In genomic region chr3:58173029-58173669, GRCh38 we compare ENCODE assay signal across 1 cellular context.
TF ChIP-seq lines count a peak whose summit lies in the region.

No MANE protein-coding gene starts in this region.

TF ChIP-seq in HepG2, 621 proteins besides CTCF, POLR2A, EP300 and RAD21 (continued from another document and continues in another):
- no peak for TF ChIP-seq ZNF646 (CRISPR knock-in tag; IDR thresholded peaks at IDR 0.05)
- TF ChIP-seq SMYD3 (CRISPR knock-in tag; IDR thresholded peaks at IDR 0.05), result no peak
- TF ChIP-seq ZFX (CRISPR knock-in tag; IDR thresholded peaks at IDR 0.05; ENCODE audit: low read depth), result peak; percentile 39; the same call in 1 of the 2 replicates
- TF ChIP-seq ZBTB1 (CRISPR knock-in tag; IDR thresholded peaks at IDR 0.05; ENCODE audit: borderline replicate concordance), result no peak
- TF ChIP-seq ZNF17 (CRISPR knock-in tag; IDR thresholded peaks at IDR 0.05), result no peak
- no peak for TF ChIP-seq ZNF468 (CRISPR knock-in tag; IDR thresholded peaks at IDR 0.05)
- no peak for TF ChIP-seq RCOR2 (CRISPR knock-in tag; IDR thresholded peaks at IDR 0.05)
- TF ChIP-seq ZMYM2 (CRISPR knock-in tag; IDR thresholded peaks at IDR 0.05), result no peak
- no peak for TF ChIP-seq ZNF430 (CRISPR knock-in tag; IDR thresholded peaks at IDR 0.05)
- TF ChIP-seq, protein P1, sequence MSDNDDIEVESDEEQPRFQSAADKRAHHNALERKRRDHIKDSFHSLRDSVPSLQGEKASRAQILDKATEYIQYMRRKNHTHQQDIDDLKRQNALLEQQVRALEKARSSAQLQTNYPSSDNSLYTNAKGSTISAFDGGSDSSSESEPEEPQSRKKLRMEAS (IDR thresholded peaks at IDR 0.05), result peak; percentile 56; the same call in 1 of the 2 replicates
- TF ChIP-seq ZNF672 (CRISPR knock-in tag; IDR thresholded peaks at IDR 0.05), result no peak
- no peak for TF ChIP-seq ARID3A (IDR thresholded peaks at IDR 0.05; ENCODE audit: low read depth, low read length)
- TF ChIP-seq CENPX (CRISPR knock-in tag; IDR thresholded peaks at IDR 0.05), result no peak
- TF ChIP-seq ZNF512 (CRISPR knock-in tag; IDR thresholded peaks at IDR 0.05), result no peak
- no peak for TF ChIP-seq NFIC (IDR thresholded peaks at IDR 0.05; ENCODE audit: low read length)
- no peak for TF ChIP-seq RFX1 (IDR thresholded peaks at IDR 0.05)
- no peak for TF ChIP-seq GABPA (IDR thresholded peaks at IDR 0.05; ENCODE audit: low read depth, low read length)
- TF ChIP-seq GABPA (CRISPR knock-in tag; IDR thresholded peaks at IDR 0.05; ENCODE audit: low read depth), result peak; percentile 6; the same call in 1 of the 2 replicates
- TF ChIP-seq ZNF230 (CRISPR knock-in tag; IDR thresholded peaks at IDR 0.05), result no peak
- TF ChIP-seq ZNF670 (CRISPR knock-in tag; IDR thresholded peaks at IDR 0.05; ENCODE audit: borderline replicate concordance), result no peak
- TF ChIP-seq PRDM15 (CRISPR knock-in tag; IDR thresholded peaks at IDR 0.05), result no peak
- no peak for TF ChIP-seq ZNF441 (CRISPR knock-in tag; IDR thresholded peaks at IDR 0.05; ENCODE audit: borderline replicate concordance)
- peak; percentile 91 for TF ChIP-seq RBM22 (optimal IDR thresholded peaks at IDR 0.05; ENCODE audit: low read length)
- 0 out of 2 replicates have a peak, but pooled peaks have one; percentile 32 for TF ChIP-seq RFXANK (CRISPR knock-in tag; IDR thresholded peaks at IDR 0.05)
- TF ChIP-seq ZNF207 (IDR thresholded peaks at IDR 0.05; ENCODE audit: borderline replicate concordance), result no peak
- TF ChIP-seq POLR2G (IDR thresholded peaks at IDR 0.05; ENCODE audit: low read depth, low read length), result peak; percentile 48; the same call in 1 of the 2 replicates
- 0 out of 2 replicates have a peak, but pooled peaks have one; percentile 15 for TF ChIP-seq MEIS1 (CRISPR knock-in tag; IDR thresholded peaks at IDR 0.05; ENCODE audit: borderline replicate concordance)
- TF ChIP-seq SOX13 (IDR thresholded peaks at IDR 0.05), result no peak
- peak in 1 of 2 experiments; percentile 51; a peak in 2 of 4 replicates for TF ChIP-seq SOX13 (CRISPR knock-in tag; conservative IDR thresholded peaks at IDR 0.05 in 1 of 2, IDR thresholded peaks at IDR 0.05 in 1 of 2)
- TF ChIP-seq ATM (IDR thresholded peaks at IDR 0.05; ENCODE audit: borderline replicate concordance), result no peak
- no peak for TF ChIP-seq TSC22D2 (CRISPR knock-in tag; IDR thresholded peaks at IDR 0.05; ENCODE audit: borderline replicate concordance)
- TF ChIP-seq ZNF337 (CRISPR knock-in tag; IDR thresholded peaks at IDR 0.05; ENCODE audit: borderline replicate concordance, low read depth), result no peak
- TF ChIP-seq RBFOX2 (IDR thresholded peaks at IDR 0.05; ENCODE audit: low read depth, low read length), result no peak
- no peak for TF ChIP-seq ZNF652 (CRISPR knock-in tag; IDR thresholded peaks at IDR 0.05; ENCODE audit: borderline replicate concordance, low read depth)
- TF ChIP-seq NAIF1 (CRISPR knock-in tag; IDR thresholded peaks at IDR 0.05; ENCODE audit: borderline replicate concordance), result no peak
- peak; percentile 44; the same call in 1 of the 2 replicates for TF ChIP-seq SALL1 (CRISPR knock-in tag; IDR thresholded peaks at IDR 0.05)
- no peak for TF ChIP-seq PRMT3 (CRISPR knock-in tag; IDR thresholded peaks at IDR 0.05; ENCODE audit: borderline replicate concordance, low read depth)
- TF ChIP-seq ZNF891 (CRISPR knock-in tag; IDR thresholded peaks at IDR 0.05), result peak; percentile 33; the same call in 1 of the 2 replicates
- TF ChIP-seq ZNF383 (CRISPR knock-in tag; IDR thresholded peaks at IDR 0.05; ENCODE audit: borderline replicate concordance), result no peak
- TF ChIP-seq SIN3A (IDR thresholded peaks at IDR 0.05; ENCODE audit: borderline replicate concordance, low read depth, low read length), result no peak
- TF ChIP-seq TBP (CRISPR knock-in tag; IDR thresholded peaks at IDR 0.05), result no peak
- TF ChIP-seq ZNF619 (CRISPR knock-in tag; IDR thresholded peaks at IDR 0.05), result 0 out of 2 replicates have a peak, but pooled peaks have one; percentile 25
- TF ChIP-seq ATF1 (CRISPR knock-in tag; IDR thresholded peaks at IDR 0.05), result no peak
- no peak for TF ChIP-seq HINFP (CRISPR knock-in tag; IDR thresholded peaks at IDR 0.05; ENCODE audit: low read depth)
- no peak for TF ChIP-seq ZNF251 (CRISPR knock-in tag; IDR thresholded peaks at IDR 0.05)
- TF ChIP-seq PRPF4 (IDR thresholded peaks at IDR 0.05; ENCODE audit: low read depth, low read length, poor library complexity, severe bottlenecking), result no peak
- TF ChIP-seq ZNF556 (CRISPR knock-in tag; IDR thresholded peaks at IDR 0.05; ENCODE audit: borderline replicate concordance), result peak; percentile 11; the same call in 1 of the 2 replicates
- no peak for TF ChIP-seq ZNF777 (CRISPR knock-in tag; IDR thresholded peaks at IDR 0.05)
- no peak for TF ChIP-seq HOMEZ (CRISPR knock-in tag; IDR thresholded peaks at IDR 0.05; ENCODE audit: low read depth)
